Comparison of ENCODE assay signal across 20 cellular contexts in the genomic region with DNA sequence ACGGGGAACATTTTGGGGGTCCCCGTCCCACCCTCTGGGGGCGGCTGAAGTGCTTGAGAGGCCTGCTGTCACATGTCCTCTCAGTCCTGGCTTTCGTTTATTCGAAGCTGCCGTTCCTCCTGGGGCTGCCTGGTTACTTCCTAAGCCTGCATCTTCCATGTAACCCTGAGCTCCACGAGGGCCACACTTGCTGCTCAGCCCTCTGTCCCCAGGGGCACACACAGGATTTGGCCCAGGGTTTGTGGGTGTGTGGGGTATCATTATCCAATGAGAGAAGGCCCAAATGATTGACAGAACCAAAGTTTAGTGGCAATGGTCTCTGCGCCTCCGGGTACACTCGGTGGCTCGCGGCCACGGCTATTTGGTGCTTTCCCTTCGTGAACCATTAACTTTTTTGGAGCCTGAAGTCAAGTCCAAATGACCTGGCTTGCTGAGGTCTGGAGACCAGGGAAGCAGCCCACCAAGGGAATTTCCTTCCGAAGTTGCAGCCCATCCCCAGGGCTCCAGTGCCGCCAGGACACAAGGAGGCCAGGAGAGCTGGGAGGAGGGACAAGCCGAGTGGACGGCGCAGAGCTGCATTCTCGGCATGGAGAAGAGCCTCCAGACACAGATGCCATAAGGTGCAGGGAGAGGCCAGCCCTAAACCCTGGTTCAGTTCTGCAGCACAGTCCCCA.
DNase-seq lines count a peak whose midpoint lies in the region; ATAC-seq and TF ChIP-seq lines count a peak whose summit lies in the region.
"Had no signal": no experiment of that assay in that cellular context is flagged by ENCODE, and none has a peak within 500 bp of the region (broad histone marks: within the 10 kb centered on the region; RNA-seq: fewer than 3 reads in every experiment).

No MANE protein-coding gene starts in this region.

- peak overlapping the region; percentile 80 for H2BK20ac ChIP-seq in IMR-90 (ENCODE audit: low read depth, low read length)

- peak overlapping the region; percentile 70 for H3K4me2 ChIP-seq in BLaER1
- H3K4me2 ChIP-seq in IMR-90 (ENCODE audit: low read depth, low read length), result no peak overlapping the region
- H3K4me2 ChIP-seq in mesenchymal stem cell (ENCODE audit: low read length, poor library complexity, severe bottlenecking), result no peak overlapping the region
- H3K4me2 ChIP-seq: GM23338 had no signal

- no peak overlapping the region for H3K4me3 ChIP-seq in BLaER1
- no peak overlapping the region for H3K4me3 ChIP-seq in IMR-90 (ENCODE audit: insufficient read depth, low read depth, low read length)
- H3K4me3 ChIP-seq in mesenchymal stem cell (ENCODE audit: insufficient read depth in 1 of 2, low read depth in 1 of 2, low read length in 2 of 2), result no peak overlapping the region
- no peak overlapping the region for H3K4me3 ChIP-seq in left lung
- H3K4me3 ChIP-seq: GM12878, GM23338 had no signal

- peak overlapping the region in 1 of 2 experiments; percentile 41; a peak in 1 of 4 replicates for H4K8ac ChIP-seq in IMR-90 (ENCODE audit: low read depth in 2 of 2, low read length in 2 of 2)
- peak overlapping the region; percentile 73 for H4K8ac ChIP-seq in mesenchymal stem cell (ENCODE audit: low read length)

- H3K79me1 ChIP-seq in IMR-90 (ENCODE audit: low read depth in 1 of 2, low read length in 2 of 2) (peaks cover 0 to 10% of the 10 kb centered on the region in 2 experiments; a peak in 2 of 4 replicates), mesenchymal stem cell (replicated peaks; ENCODE audit: low read length, poor library complexity, severe bottlenecking) (no peaks in the 10 kb centered on the region)

- peak overlapping the region; percentile 96 to 98 for H2BK12ac ChIP-seq in mesenchymal stem cell (ENCODE audit: low read length in 2 of 2)

- H3K14ac ChIP-seq in IMR-90 (replicated peaks; ENCODE audit: low read depth, low read length) (0 out of 2 replicates have a peak overlapping the region, but pooled peaks have one; percentile 24), mesenchymal stem cell (ENCODE audit: low read length in 2 of 2) (peak overlapping the region in 1 of 2 experiments; percentile 27)

- H3K9ac ChIP-seq in BLaER1 (no peak overlapping the region), IMR-90 (ENCODE audit: low read depth, low read length) (no peak overlapping the region), mesenchymal stem cell (ENCODE audit: low read length) (no peak overlapping the region)

- ATAC-seq in IMR-90 (ENCODE audit: low read depth) (no peak; the same call in 1 of the 2 replicates), GM18867 (IDR thresholded peaks at IDR 0.05; ENCODE audit: unreplicated experiment) (no peak), left lung (no peak), WTC11 (no peak)
- ATAC-seq: GM12878, GM23338, HCT116 had no signal

- in situ Hi-C loops in IMR-90 (cut with MboI; ENCODE audit: low sequenced_read_pairs), result no loop called here

- CTCF ChIA-PET in IMR-90 (lab: Yijun Ruan, JAX), result interaction anchor here (0.7 kb wide), 1 partner anchor 15 kb away, joined by 3 read pairs; no protein-coding TSS in a partner anchor
- CTCF ChIA-PET in WTC11 (lab: Charles Lee), result interaction anchor here (0.7 kb wide), 1 partner anchor 138 kb away, joined by 4 read pairs; no protein-coding TSS in a partner anchor

- H4K91ac ChIP-seq in IMR-90 (ENCODE audit: insufficient read depth, low read depth, low read length) (peak overlapping the region; percentile 41), mesenchymal stem cell (ENCODE audit: low read length) (peak overlapping the region; percentile 87)

- H3K4ac ChIP-seq in IMR-90 (ENCODE audit: low read depth, low read length) (peak overlapping the region; percentile 88), mesenchymal stem cell (ENCODE audit: low read depth in 1 of 2, low read length in 2 of 2) (peak overlapping the region; percentile 19 to 64)

- 92% methylated on average over 13 of the region's 20 CpGs; no CpG with 5 or more reads in 1 of the 2 experiments for WGBS in IMR-90 (ENCODE audit: extremely low coverage in 2 of 2, insufficient read length in 1 of 2), 2 experiments
- WGBS in mesenchymal stem cell, result 92% methylated on average over 20 of the region's 20 CpGs

- no peak overlapping the region; the same call in 1 of the 2 replicates for H3K18ac ChIP-seq in IMR-90 (ENCODE audit: low read depth, low read length)
- H3K18ac ChIP-seq in mesenchymal stem cell (ENCODE audit: low read depth in 1 of 2, low read length in 2 of 2), result peak overlapping the region; percentile 16 to 90

- intact Hi-C loops in IMR-90 (cut with micrococcal nuclease) (no loop called here), left lung (cut with DNase I) (no loop called here)

- peaks cover 22% of the 10 kb centered on the region for H3K9me1 ChIP-seq in IMR-90 (ENCODE audit: insufficient read depth, low read length)

- peaks cover 8% of the 10 kb centered on the region for H3K36me3 Mint-ChIP-seq in WTC11
- H3K36me3 Mint-ChIP-seq: CD4-positive, alpha-beta memory T cell had no signal

- H3K56ac ChIP-seq in IMR-90 (ENCODE audit: extremely low read depth, insufficient read depth, low read length), result no peak overlapping the region

- H3K4me3 Mint-ChIP-seq in WTC11, result no peak overlapping the region
- H3K4me3 Mint-ChIP-seq: B cell; CD4-positive, alpha-beta memory T cell; GM23338; H9 had no signal

- no peak overlapping the region for H3K27ac ChIP-seq in BLaER1
- H3K27ac ChIP-seq in IMR-90 (ENCODE audit: insufficient read depth, low read length), result no peak overlapping the region
- no peak overlapping the region for H3K27ac ChIP-seq in mesenchymal stem cell (ENCODE audit: low read length, poor library complexity, severe bottlenecking)
- no peak overlapping the region for H3K27ac ChIP-seq in left lung
- H3K27ac ChIP-seq: 22Rv1 had no signal

- H3K23ac ChIP-seq in IMR-90 (ENCODE audit: low read depth, low read length) (no peak overlapping the region), mesenchymal stem cell (ENCODE audit: low read length in 2 of 2) (no peak overlapping the region)

- DNase-seq in NCI-H82 (lab: John Stamatoyannopoulos, UW) (peak; percentile 3), NCI-H82 treated with DMSO at 0.1 percent for 48 hours (lab: John Stamatoyannopoulos, UW; ENCODE audit: unreplicated experiment) (no peak), IMR-90 (no peak), mesenchymal stem cell (no peak), left lung (no peak), WTC11 (ENCODE audit: low spot score) (no peak)
- DNase-seq: C1 segment of cervical spinal cord; Caco-2; CD4-positive, alpha-beta memory T cell; DMS 273 treated with DMSO at 0.1 percent for 48 hours; DMS79; GDM1; H9 had no signal

- H2BK120ac ChIP-seq in IMR-90 (ENCODE audit: low read depth, low read length) (peak overlapping the region; percentile 88), mesenchymal stem cell (ENCODE audit: low read depth, low read length) (peak overlapping the region; percentile 57)

- dilution Hi-C loops in IMR-90 (cut with HindIII; ENCODE audit: low sequenced_read_pairs, unreplicated experiment), result no loop called here

- H3K27me3 ChIP-seq in BLaER1, result no peaks in the 10 kb centered on the region
- H3K27me3 ChIP-seq in IMR-90 (ENCODE audit: control insufficient read depth, insufficient read depth, low read length), result no peaks in the 10 kb centered on the region
- H3K27me3 ChIP-seq in mesenchymal stem cell (ENCODE audit: control insufficient read depth in 1 of 2, insufficient read depth in 1 of 2, low read length in 2 of 2), result peaks cover 0 to 14% of the 10 kb centered on the region in 2 experiments
- no peaks in the 10 kb centered on the region for H3K27me3 ChIP-seq in left lung

- H3K4me1 Mint-ChIP-seq in WTC11, result peaks cover 27% of the 10 kb centered on the region
- H3K4me1 Mint-ChIP-seq: B cell; CD4-positive, alpha-beta memory T cell had no signal

- BruUV-seq in IMR-90 (replicated peaks; lab: Mats Ljungman, UMichigan), result no TSS peak

- no peaks in the 10 kb centered on the region for H3K36me3 ChIP-seq in BLaER1
- H3K36me3 ChIP-seq in IMR-90 (ENCODE audit: control insufficient read depth, insufficient read depth, low read length), result no peaks in the 10 kb centered on the region
- H3K36me3 ChIP-seq in mesenchymal stem cell (ENCODE audit: control insufficient read depth in 1 of 2, insufficient read depth in 2 of 2, low read depth in 1 of 2, low read length in 2 of 2), result no peaks in the 10 kb centered on the region
- no peaks in the 10 kb centered on the region for H3K36me3 ChIP-seq in left lung

- peak overlapping the region; percentile 52 for H2AK9ac ChIP-seq in IMR-90 (replicated peaks; ENCODE audit: low read depth, low read length, poor library complexity)

- H2AFZ ChIP-seq in IMR-90 (replicated peaks; ENCODE audit: low read length, poor library complexity), result peak overlapping the region; percentile 56
- no peak overlapping the region for H2AFZ ChIP-seq in mesenchymal stem cell (ENCODE audit: low read depth, low read length)
- H2AFZ ChIP-seq: GM23338 had no signal

- no peak for TF ChIP-seq RAD21 in IMR-90 (IDR thresholded peaks at IDR 0.05; ENCODE audit: low read length)

- POLR2A ChIA-PET in IMR-90 (lab: Charles Lee; ENCODE audit: unreplicated experiment), result no interaction called here
- POLR2A ChIA-PET in WTC11 (lab: Charles Lee), result no interaction called here

- H2BK5ac ChIP-seq in IMR-90 (ENCODE audit: low read depth, low read length, poor library complexity, severe bottlenecking), result no peak overlapping the region
- H2BK5ac ChIP-seq in mesenchymal stem cell (ENCODE audit: low read depth, low read length, poor library complexity, severe bottlenecking), result no peak overlapping the region

- peaks cover 19% of the 10 kb centered on the region for H3K4me1 ChIP-seq in BLaER1
- peaks cover 32% of the 10 kb centered on the region for H3K4me1 ChIP-seq in IMR-90 (ENCODE audit: control insufficient read depth, insufficient read depth, low read length)
- H3K4me1 ChIP-seq in mesenchymal stem cell (ENCODE audit: control insufficient read depth, insufficient read depth, low read depth, low read length), result peaks cover 2% of the 10 kb centered on the region
- no peaks in the 10 kb centered on the region for H3K4me1 ChIP-seq in left lung

- no peaks in the 10 kb centered on the region; the same call in 1 of the 2 replicates for H3K27me3 Mint-ChIP-seq in WTC11 (ENCODE audit: low read depth)

- H2BK15ac ChIP-seq in IMR-90 (ENCODE audit: low read depth, low read length) (peak overlapping the region; percentile 75; the same call in 2 of the 3 replicates), mesenchymal stem cell (ENCODE audit: low read depth, poor library complexity, severe bottlenecking) (peak overlapping the region; percentile 61)

- H3K27ac Mint-ChIP-seq in WTC11, result no peak overlapping the region
- H3K27ac Mint-ChIP-seq: B cell; CD4-positive, alpha-beta memory T cell; GM23338 had no signal

- TF ChIP-seq CTCF in IMR-90 (conservative IDR thresholded peaks at IDR 0.05; ENCODE audit: low read depth, low read length), result no peak
- no peak for TF ChIP-seq CTCF in left lung (IDR thresholded peaks at IDR 0.05)
- no peak for TF ChIP-seq CTCF in WTC11 (IDR thresholded peaks at IDR 0.05)

- H4K20me1 ChIP-seq in BLaER1, result no peaks in the 10 kb centered on the region
- H4K20me1 ChIP-seq in IMR-90 (ENCODE audit: insufficient read depth, low read length), result no peaks in the 10 kb centered on the region

- peak overlapping the region; percentile 41 for H2AK5ac ChIP-seq in IMR-90 (ENCODE audit: low read depth, low read length)
- no peak overlapping the region for H2AK5ac ChIP-seq in mesenchymal stem cell (ENCODE audit: low read length, severe bottlenecking)

- no peak for TF ChIP-seq POLR2A in IMR-90 (IDR thresholded peaks at IDR 0.05; ENCODE audit: low read depth, low read length)

- H3K9me3 ChIP-seq in BLaER1 (peaks cover 9% of the 10 kb centered on the region), IMR-90 (ENCODE audit: control insufficient read depth, insufficient read depth, low read length) (peaks cover 5% of the 10 kb centered on the region; the same call in 1 of the 2 replicates), mesenchymal stem cell (ENCODE audit: control insufficient read depth, low read length) (peaks cover 11% of the 10 kb centered on the region), left lung (peaks cover 0 to 7% of the 10 kb centered on the region in 2 donors)
- H3K9me3 ChIP-seq: Caco-2 had no signal

- H4K5ac ChIP-seq in IMR-90 (ENCODE audit: low read depth, low read length), result peak overlapping the region; percentile 1; the same call in 1 of the 2 replicates

- H3K9me3 Mint-ChIP-seq in WTC11, result peaks cover 11% of the 10 kb centered on the region
